ENCODE assay signal across 27 cellular contexts in the genomic region with DNA sequence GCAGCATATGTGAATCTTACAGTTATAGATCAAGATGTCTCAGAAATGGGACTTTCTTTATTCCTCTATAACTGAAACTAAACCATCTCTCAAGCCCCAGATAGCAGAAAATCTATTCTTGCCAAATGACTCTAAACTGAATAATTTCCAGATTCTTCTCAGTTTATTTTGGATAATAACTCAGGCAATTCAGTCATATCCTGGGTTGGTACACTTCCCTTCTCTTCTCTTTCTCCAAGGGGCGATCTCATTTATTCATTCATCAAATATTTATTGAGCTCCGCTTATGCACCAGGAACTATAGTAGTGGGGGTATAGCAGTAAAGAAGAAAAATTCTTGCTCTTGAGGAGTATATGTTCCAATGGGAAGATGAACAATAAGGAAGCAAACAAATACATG. TPM values are rescaled to one million over a fixed set of nuclear protein-coding genes. Genes with fewer than 3 reads are reported as not detected.
"Had no signal": no experiment of that assay in that cellular context is flagged by ENCODE, and none has a peak within 500 bp of the region (broad histone marks: within the 10 kb centered on the region; RNA-seq: fewer than 3 reads in every experiment).

No MANE protein-coding gene starts in this region.

- H3K9me3 ChIP-seq: breast epithelium, gastrocnemius medialis, neutrophil, ovary, stomach, suprapubic skin, tibial artery, upper lobe of right lung had no signal

- H3K36me3 ChIP-seq: breast epithelium, gastrocnemius medialis, neutrophil, ovary, stomach, suprapubic skin, tibial artery, upper lobe of right lung had no signal

- H3K4me1 ChIP-seq: breast epithelium, gastrocnemius medialis, stomach, upper lobe of right lung had no signal

- H3K27me3 ChIP-seq: breast epithelium, gastrocnemius medialis, neutrophil, ovary, suprapubic skin, tibial artery, upper lobe of right lung had no signal

- H3K27ac ChIP-seq: breast epithelium, gastrocnemius medialis, neutrophil, ovary, stomach, suprapubic skin, upper lobe of right lung, VCaP had no signal

- DNase-seq: activated CD4-positive, alpha-beta memory T cell treated with anti-CD3 and anti-CD28 coated beads for 36 hours; activated CD4-positive, alpha-beta T cell treated with anti-CD3 and anti-CD28 coated beads for 48 hours; activated CD8-positive, alpha-beta memory T cell treated with anti-CD3 and anti-CD28 coated beads, Interleukin-2, amount 50 U/mL, for 4 hours; activated effector memory CD4-positive, alpha-beta T cell treated with anti-CD3 and anti-CD28 coated beads, Interleukin-2, amount 50 U/mL, for 16 hours; activated naive CD4-positive, alpha-beta T cell treated with anti-CD3 and anti-CD28 coated beads for 36 hours; activated naive CD8-positive, alpha-beta T cell treated with anti-CD3 and anti-CD28 coated beads for 36 hours; activated T-cell treated with anti-CD3 and anti-CD28 coated beads, Interleukin-2, amount 50 U/mL, for 1 hour; central memory CD4-positive, alpha-beta T cell; gastrocnemius medialis; glutamatergic neuron; mammary epithelial cell; naive B cell; nephron progenitor cell; ovary; small intestine; stimulated activated naive B cell treated with anti-CD40 and anti-IgM and Interleukin-4, amounts not matched to agents 10 μg/mL and 1 μg/mL and 100 μg/mL, for 72 hours; stomach; T-helper 9 cell; tibial artery; upper lobe of right lung had no signal

- H3K4me3 ChIP-seq: breast epithelium, gastrocnemius medialis, ovary, stomach, suprapubic skin, tibial artery, upper lobe of right lung had no signal

- ATAC-seq: gastrocnemius medialis; sciatic nerve; stimulated activated naive B cell treated with anti-CD40 and anti-IgM and Interleukin-4, amounts not matched to agents 10 μg/mL and 1 μg/mL and 100 μg/mL, for 72 hours; upper lobe of right lung had no signal

RNA-seq across cellular contexts. Expression of a gene that starts 13.5 kb away (rescaled TPM):
- total RNA-seq: activated T-helper 1 cell treated with anti-CD3 and anti-CD28 coated beads, Interleukin-12 subunit alpha, Interleukin-12 subunit beta, Interleukin-2, Interleukin-4 antibody, amounts not matched to agents 30 ng/mL and 10 ng/mL and 1 ng/mL, durations not matched to agents 14 hours and 24 hours and 36 hours; endothelial cell of umbilical vein had no signal
- polyA plus RNA-seq: endothelial cell of umbilical vein had no signal
